In genomic region chr16:3879887-3880564, GRCh38 we compare ENCODE assay signal across 1 cellular context.
TF ChIP-seq lines count a peak whose summit lies in the region.

No MANE protein-coding gene starts in this region.

TF ChIP-seq in GM23338, 12 proteins besides CTCF, POLR2A, EP300 and RAD21 (continued from another document):
- no peak for TF ChIP-seq REST (IDR thresholded peaks at IDR 0.05; ENCODE audit: unreplicated experiment)
TF ChIP-seq in GM23338: peak in this region for 0.
